Comparison of ENCODE assay signal across 21 cellular contexts in genomic region chr19:53670345-53670744, GRCh38. TPM values are rescaled to one million over a fixed set of nuclear protein-coding genes. Genes with fewer than 3 reads are reported as not detected.
DNase-seq lines count a peak whose midpoint lies in the region; ATAC-seq and TF ChIP-seq lines count a peak whose summit lies in the region.
"Had no signal": no experiment of that assay in that cellular context is flagged by ENCODE, and none has a peak within 500 bp of the region (broad histone marks: within the 10 kb centered on the region; RNA-seq: fewer than 3 reads in every experiment).

No MANE protein-coding gene starts in this region.

- no peaks in the 10 kb centered on the region for H3K79me1 ChIP-seq in mesendoderm (ENCODE audit: low read length)

- H3F3A ChIP-seq in GM23338 (replicated peaks; ENCODE audit: low read depth), result peaks cover 33% of the 10 kb centered on the region
- no peaks in the 10 kb centered on the region for H3F3A ChIP-seq in PC-3 (ENCODE audit: low read length, unreplicated experiment)

- H3K4me1 ChIP-seq in GM23338 (ENCODE audit: insufficient read depth) (peaks cover 30% of the 10 kb centered on the region), NT2/D1 (ENCODE audit: insufficient read depth, insufficient read length) (no peaks in the 10 kb centered on the region), endodermal cell (ENCODE audit: control insufficient read depth, insufficient read depth, low read length) (no peaks in the 10 kb centered on the region), mesendoderm (ENCODE audit: control insufficient read depth, low read depth, low read length) (no peaks in the 10 kb centered on the region), PC-3 (ENCODE audit: insufficient read depth, low read length) (no peaks in the 10 kb centered on the region)
- H3K4me1 ChIP-seq: A549, Caco-2 had no signal

- H3K4me1 Mint-ChIP-seq in GM23338 (peaks cover 13% of the 10 kb centered on the region), endodermal cell (peaks cover 5% of the 10 kb centered on the region), endothelial cell (ENCODE audit: unreplicated experiment) (no peaks in the 10 kb centered on the region)
- H3K4me1 Mint-ChIP-seq: CD4-positive, alpha-beta memory T cell had no signal

- 91 to 94% methylated on average over 5 of the region's 5 CpGs for WGBS in endodermal cell (ENCODE audit: insufficient coverage in 1 of 2, insufficient read length in 1 of 2), 2 experiments
- WGBS in mesendoderm (ENCODE audit: extremely low coverage, insufficient coverage, low lambda C conversion rate), result no CpG with 5 or more reads among the region's 5 CpGs

- ATAC-seq in GM23338, result no peak
- no peak for ATAC-seq in PC-3
- ATAC-seq in activated CD4-positive, CD25-positive, alpha-beta regulatory T cell treated with anti-CD3 and anti-CD28 coated beads, Interleukin-2, amount 50 U/mL, for 24 hours, result no peak
- ATAC-seq: A549, GM12878 had no signal

- no peak overlapping the region for H3K23ac ChIP-seq in mesendoderm (ENCODE audit: low read length)

- no peaks in the 10 kb centered on the region for H3K9me2 ChIP-seq in GM23338 (ENCODE audit: insufficient read depth)
- no peaks in the 10 kb centered on the region for H3K9me2 ChIP-seq in PC-3 (replicated peaks; ENCODE audit: low read length)

- POLR2A ChIA-PET in PC-3 (lab: Charles Lee; ENCODE audit: unreplicated experiment), result no interaction called here

- no peaks in the 10 kb centered on the region for H3K27me3 ChIP-seq in GM23338 (ENCODE audit: insufficient read depth)
- no peaks in the 10 kb centered on the region for H3K27me3 ChIP-seq in NT2/D1 (ENCODE audit: insufficient read depth, insufficient read length)
- H3K27me3 ChIP-seq in endodermal cell (ENCODE audit: control insufficient read depth, insufficient read depth, low read length, poor library complexity, severe bottlenecking), result no peaks in the 10 kb centered on the region
- no peaks in the 10 kb centered on the region for H3K27me3 ChIP-seq in mesendoderm (ENCODE audit: insufficient read depth, low read length, poor library complexity)
- peaks cover 7% of the 10 kb centered on the region for H3K27me3 ChIP-seq in PC-3 (ENCODE audit: low read length)

- no TSS peak for BruUV-seq in PC-3 (replicated peaks; lab: Mats Ljungman, UMichigan)

- no peaks in the 10 kb centered on the region for H3K9me3 Mint-ChIP-seq in GM23338
- no peaks in the 10 kb centered on the region for H3K9me3 Mint-ChIP-seq in endodermal cell
- no peaks in the 10 kb centered on the region for H3K9me3 Mint-ChIP-seq in endothelial cell (ENCODE audit: unreplicated experiment)

- H3K79me2 ChIP-seq in GM23338 (replicated peaks; ENCODE audit: insufficient read depth) (no peaks in the 10 kb centered on the region; the same call in 1 of the 2 replicates), mesendoderm (ENCODE audit: control insufficient read depth, insufficient read depth, low read length) (no peaks in the 10 kb centered on the region), PC-3 (ENCODE audit: low read length) (no peaks in the 10 kb centered on the region)

- H3K9me3 ChIP-seq in NT2/D1 (ENCODE audit: insufficient read depth, low read length) (peaks cover 5% of the 10 kb centered on the region; the same call in 1 of the 2 replicates), endodermal cell (ENCODE audit: control insufficient read depth, low read length) (no peaks in the 10 kb centered on the region), PC-3 (ENCODE audit: low read length) (peaks cover 2% of the 10 kb centered on the region; the same call in 1 of the 2 replicates)
- H3K9me3 ChIP-seq: Caco-2 had no signal

- no peak overlapping the region for H4K5ac ChIP-seq in mesendoderm (ENCODE audit: low read length)

- intact Hi-C loops in PC-3 (cut with micrococcal nuclease), result no loop called here

- H3K36me3 ChIP-seq in GM23338 (ENCODE audit: insufficient read depth) (peaks cover 4% of the 10 kb centered on the region; the same call in 1 of the 2 replicates), NT2/D1 (ENCODE audit: insufficient read depth, insufficient read length, low read length) (no peaks in the 10 kb centered on the region), endodermal cell (ENCODE audit: control insufficient read depth, insufficient read depth, low read length) (no peaks in the 10 kb centered on the region), mesendoderm (ENCODE audit: control insufficient read depth, insufficient read depth, low read length) (no peaks in the 10 kb centered on the region), PC-3 (ENCODE audit: low read depth, low read length) (no peaks in the 10 kb centered on the region)

- H3K27ac Mint-ChIP-seq in GM23338 (no peak overlapping the region), endodermal cell (peak overlapping the region; percentile 44), endothelial cell (ENCODE audit: unreplicated experiment) (no peak overlapping the region)
- H3K27ac Mint-ChIP-seq: CD4-positive, alpha-beta memory T cell had no signal

- H3K27me3 Mint-ChIP-seq in GM23338 (ENCODE audit: insufficient read depth, low read depth, poor library complexity), result peaks cover 13% of the 10 kb centered on the region
- no peaks in the 10 kb centered on the region for H3K27me3 Mint-ChIP-seq in endodermal cell (ENCODE audit: insufficient read depth)
- no peaks in the 10 kb centered on the region for H3K27me3 Mint-ChIP-seq in endothelial cell (ENCODE audit: unreplicated experiment)
- H3K27me3 Mint-ChIP-seq: CD4-positive, alpha-beta memory T cell had no signal

- CTCF ChIA-PET in PC-3 (lab: Charles Lee), result no interaction called here

- H3K36me3 Mint-ChIP-seq in GM23338 (ENCODE audit: low read depth) (peaks cover 6% of the 10 kb centered on the region; the same call in 1 of the 3 replicates), endodermal cell (ENCODE audit: low read depth) (no peaks in the 10 kb centered on the region), endothelial cell (ENCODE audit: low read depth, unreplicated experiment) (no peaks in the 10 kb centered on the region)
- H3K36me3 Mint-ChIP-seq: CD4-positive, alpha-beta memory T cell had no signal

- H2BK5ac ChIP-seq in mesendoderm (ENCODE audit: low read length), result no peak overlapping the region

- H3K56ac ChIP-seq in mesendoderm (ENCODE audit: low read length), result peak overlapping the region; percentile 10

- H3K4me2 ChIP-seq in GM23338 (no peak overlapping the region), mesendoderm (ENCODE audit: low read length) (no peak overlapping the region), PC-3 (ENCODE audit: low read length) (no peak overlapping the region)
- H3K4me2 ChIP-seq: A549 had no signal

- no peak overlapping the region for H3K18ac ChIP-seq in mesendoderm (ENCODE audit: low read length)

- no peak overlapping the region for H4K8ac ChIP-seq in mesendoderm (ENCODE audit: low read depth, low read length)

- H2AFZ ChIP-seq in GM23338 (no peak overlapping the region), PC-3 (ENCODE audit: low read length) (no peak overlapping the region)
- H2AFZ ChIP-seq: GM23248 had no signal

- no peak overlapping the region for H2BK120ac ChIP-seq in mesendoderm (ENCODE audit: low read depth, low read length)

- peak overlapping the region; percentile 10 for H3K9ac ChIP-seq in NT2/D1 (ENCODE audit: insufficient read length, low read depth)
- H3K9ac ChIP-seq in endodermal cell (ENCODE audit: extremely low read depth, low read length, poor library complexity, severe bottlenecking), result no peak overlapping the region
- no peak overlapping the region for H3K9ac ChIP-seq in mesendoderm (ENCODE audit: low read length)
- no peak overlapping the region for H3K9ac ChIP-seq in PC-3 (ENCODE audit: low read length)
- H3K9ac ChIP-seq: GM23248 had no signal

- H2BK15ac ChIP-seq in mesendoderm (replicated peaks; ENCODE audit: low read depth), result no peak overlapping the region

- H3K27ac ChIP-seq in GM23338 (ENCODE audit: low read depth) (peak overlapping the region; percentile 94), endodermal cell (ENCODE audit: low read depth, low read length) (no peak overlapping the region), mesendoderm (ENCODE audit: low read depth, low read length) (no peak overlapping the region), PC-3 (ENCODE audit: low read length) (no peak overlapping the region)
- H3K27ac ChIP-seq: A549, GM23248 had no signal

- DNase-seq in GM23338 (ENCODE audit: low spot score), result no peak
- no peak for DNase-seq in NT2/D1 (ENCODE audit: low read depth, low spot score)
- no peak for DNase-seq in endodermal cell
- peak; percentile 70 for DNase-seq in mesendoderm
- no peak for DNase-seq in endothelial cell (ENCODE audit: low spot score)
- no peak for DNase-seq in PC-3
- no peak for DNase-seq in COLO829 (ENCODE audit: low spot score)
- DNase-seq: 8988T; ACHN; C1 segment of cervical spinal cord; Caco-2; CD4-positive, alpha-beta memory T cell; DMS153; DND-41; GDM1; GM23248; HCEC 1CT had no signal

- H3K4me3 Mint-ChIP-seq in GM23338 (no peak overlapping the region), endodermal cell (no peak overlapping the region), endothelial cell (ENCODE audit: unreplicated experiment) (no peak overlapping the region)
- H3K4me3 Mint-ChIP-seq: CD4-positive, alpha-beta memory T cell had no signal

- no peak overlapping the region for H3K4ac ChIP-seq in mesendoderm (ENCODE audit: low read depth, low read length)

- H4K20me1 ChIP-seq in GM23338 (replicated peaks; ENCODE audit: insufficient read depth), result no peaks in the 10 kb centered on the region
- no peaks in the 10 kb centered on the region for H4K20me1 ChIP-seq in PC-3 (ENCODE audit: low read length)

- TF ChIP-seq CTCF in GM23338 (conservative IDR thresholded peaks at IDR 0.05; ENCODE audit: low read depth in 2 of 2) (no peak), endodermal cell (conservative IDR thresholded peaks at IDR 0.05) (no peak), endothelial cell (IDR thresholded peaks at IDR 0.05; ENCODE audit: unreplicated experiment) (no peak), PC-3 (conservative IDR thresholded peaks at IDR 0.05; ENCODE audit: low read depth, low read length) (no peak)

- no peak overlapping the region for H2AK5ac ChIP-seq in mesendoderm (ENCODE audit: low read length)

- H3K4me3 ChIP-seq in GM23338, result no peak overlapping the region
- no peak overlapping the region for H3K4me3 ChIP-seq in NT2/D1 (ENCODE audit: insufficient read length, low read depth)
- H3K4me3 ChIP-seq in endodermal cell (ENCODE audit: low read length), result no peak overlapping the region
- H3K4me3 ChIP-seq in mesendoderm (ENCODE audit: low read length), result no peak overlapping the region
- H3K4me3 ChIP-seq in PC-3 (ENCODE audit: low read length), result no peak overlapping the region
- H3K4me3 ChIP-seq: A549, GM12878, GM23248 had no signal

TF ChIP-seq in GM23338, 12 proteins besides CTCF, POLR2A, EP300 and RAD21:
- TF ChIP-seq POLR2AphosphoS5 (IDR thresholded peaks at IDR 0.05; ENCODE audit: low read depth), result no peak
- no peak for TF ChIP-seq ZNF114 (CRISPR knock-in tag; IDR thresholded peaks at IDR 0.05)
- no peak for TF ChIP-seq ZNF331 (CRISPR knock-in tag; IDR thresholded peaks at IDR 0.05; ENCODE audit: low read depth)
TF ChIP-seq in GM23338: peak in this region for 0.

RNA-seq across cellular contexts. Expression of gene DPRX, which starts 38.5 kb away (rescaled TPM):
- not detected in 2 replicates for total RNA-seq in GM23338 (2014; rRNA removed; shearing (Covaris generic))
- not detected in 2 replicates for polyA plus RNA-seq in GM23338 (2016; fragmentation: Nextera tagmentation; extraction: Ambion mirVana)
- not detected for total RNA-seq in endodermal cell
- not detected for polyA plus RNA-seq in endodermal cell (2013, experiment 1 of 2)
- not detected for polyA plus RNA-seq in endodermal cell (2013, experiment 2 of 2)
- polyA plus RNA-seq in mesendoderm (2013, experiment 1 of 2), result not detected
- polyA plus RNA-seq in mesendoderm (2013, experiment 2 of 2), result 0.13 TPM
- total RNA-seq in endothelial cell (ENCODE audit: unreplicated experiment), result not detected
- total RNA-seq in PC-3 (2014; rRNA removed), result not detected in 2 replicates
- total RNA-seq: Caco-2; CD4-positive, alpha-beta memory T cell; GM12878; GM23248 had no signal
- polyA plus RNA-seq: A549; BJ; CD4-positive, alpha-beta memory T cell; GM12878; GM23248 had no signal
